In the genomic region with DNA sequence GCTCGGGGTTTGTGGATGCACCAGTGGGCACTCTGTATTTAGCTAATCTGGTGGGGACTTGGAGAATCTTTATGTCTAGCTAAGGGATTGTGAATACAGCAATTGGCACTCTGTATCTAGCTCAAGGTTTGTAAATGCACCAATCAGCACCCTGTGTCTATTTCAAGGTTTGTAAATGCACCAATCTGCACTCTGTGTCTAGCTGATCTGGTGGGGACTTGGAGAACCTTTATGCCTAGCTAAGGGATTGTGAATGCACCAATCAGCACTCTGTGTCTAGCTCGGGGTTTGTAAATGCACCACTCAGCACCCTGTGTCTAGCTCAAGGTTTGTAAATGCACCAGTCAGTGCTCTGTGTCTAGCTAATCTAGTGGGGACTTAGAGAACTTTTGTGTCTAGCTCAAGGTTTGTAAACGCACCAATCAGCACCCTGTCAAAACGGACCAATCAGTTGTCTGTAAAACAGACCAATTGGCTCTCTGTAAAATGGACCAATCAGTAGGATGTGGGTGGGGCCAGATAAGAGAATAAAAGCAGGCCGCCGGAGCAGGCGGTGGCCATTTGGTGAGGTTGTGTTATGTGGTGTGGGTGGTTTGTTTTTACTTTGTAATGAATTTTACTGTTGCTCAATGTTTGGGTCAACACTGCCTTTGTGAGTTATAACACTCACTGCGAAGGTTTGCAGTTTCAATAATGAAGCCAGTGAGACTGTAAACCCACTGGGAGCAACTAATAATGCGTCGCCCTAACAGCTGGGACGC, we compare ENCODE assay signal across 1 cellular context.
TF ChIP-seq lines count a peak whose summit lies in the region.

No MANE protein-coding gene starts in this region.

TF ChIP-seq in HepG2, 621 proteins besides CTCF, POLR2A, EP300 and RAD21:
- TF ChIP-seq CEBPB (IDR thresholded peaks at IDR 0.05; ENCODE audit: borderline replicate concordance, low read depth, low read length) (peak; percentile 53; the same call in 1 of the 2 replicates), ZMYM4 (CRISPR knock-in tag; IDR thresholded peaks at IDR 0.05) (peak; percentile 34; the same call in 1 of the 2 replicates), NFYC (CRISPR knock-in tag; IDR thresholded peaks at IDR 0.05) (peak; percentile 65), NFYB (CRISPR knock-in tag; IDR thresholded peaks at IDR 0.05) (peak; percentile 76), CEBPG (CRISPR knock-in tag; IDR thresholded peaks at IDR 0.05) (0 out of 2 replicates have a peak, but pooled peaks have one; percentile 25), MAFK (conservative IDR thresholded peaks at IDR 0.05 in 1 of 2, IDR thresholded peaks at IDR 0.05 in 1 of 2; ENCODE audit: low read length in 2 of 2) (peak in 1 of 2 experiments; percentile 0; a peak in 1 of 4 replicates)
